19 cellular contexts compared by ENCODE assay signal in genomic region chr9:17795708-17796107, GRCh38.
A peak's percentile ranks its signal among the peaks of the same experiment; 100 is the strongest.
DNase-seq lines count a peak whose midpoint lies in the region; ATAC-seq and TF ChIP-seq lines count a peak whose summit lies in the region.
"Had no signal": no experiment of that assay in that cellular context is flagged by ENCODE, and none has a peak within 500 bp of the region (broad histone marks: within the 10 kb centered on the region; RNA-seq: fewer than 3 reads in every experiment).

No MANE protein-coding gene starts in this region.

- no peak overlapping the region for H2AFZ ChIP-seq in SK-N-SH (ENCODE audit: low read depth)
- H2AFZ ChIP-seq: GM23338 had no signal

- no peak overlapping the region for H3K4me3 ChIP-seq in astrocyte of the spinal cord (ENCODE audit: low read depth, low read length)
- H3K4me3 ChIP-seq in psoas muscle = no peak overlapping the region
- H3K4me3 ChIP-seq in SK-N-SH (ENCODE audit: low read depth in 2 of 2, low read length in 1 of 2) = no peak overlapping the region
- H3K4me3 ChIP-seq: GM23338, SJSA1 had no signal

- H3K9me3 ChIP-seq in psoas muscle (no peaks in the 10 kb centered on the region), SK-N-SH (no peaks in the 10 kb centered on the region)
- H3K9me3 ChIP-seq: BE2C, SJSA1 had no signal

- WGBS in psoas muscle, 3 donors = 69 to 76% (median 71%) methylated on average over 6 of the region's 6 CpGs
- 33% methylated on average over 6 of the region's 6 CpGs for WGBS in SK-N-SH (ENCODE audit: low lambda C conversion rate)

- no peak for ATAC-seq in psoas muscle
- no peak for ATAC-seq in GM18861 (IDR thresholded peaks at IDR 0.05; ENCODE audit: unreplicated experiment)
- ATAC-seq: GM23338 had no signal

- no peak for TF ChIP-seq EP300 in SK-N-SH (IDR thresholded peaks at IDR 0.05; ENCODE audit: borderline replicate concordance in 1 of 2, low read depth in 1 of 2, low read length in 1 of 2)

- CTCF ChIA-PET in SK-N-SH (lab: Yijun Ruan, JAX) = interaction anchor here (2.9 kb wide), 1 partner anchor 15 kb away, joined by 26 read pairs; no protein-coding TSS in a partner anchor

- TF ChIP-seq RAD21 in SK-N-SH (IDR thresholded peaks at IDR 0.05; ENCODE audit: low read length) = no peak

- POLR2A ChIA-PET in SK-N-SH (lab: Yijun Ruan, JAX) = no interaction called here

- H3K79me2 ChIP-seq in SK-N-SH (ENCODE audit: insufficient read depth) = no peaks in the 10 kb centered on the region

- no peaks in the 10 kb centered on the region for H3K36me3 ChIP-seq in psoas muscle (ENCODE audit: insufficient read depth in 1 of 2, low read depth in 1 of 2)
- H3K36me3 ChIP-seq in SK-N-SH (replicated peaks in 1 of 2; ENCODE audit: control insufficient read depth in 1 of 2, insufficient read depth in 2 of 2, low read length in 1 of 2) = no peaks in the 10 kb centered on the region
- H3K36me3 ChIP-seq: BE2C, SJSA1 had no signal

- H4K20me1 ChIP-seq in SK-N-SH (ENCODE audit: insufficient read depth) = no peaks in the 10 kb centered on the region

- H3F3A ChIP-seq in SK-N-SH (replicated peaks; ENCODE audit: insufficient read depth) = no peaks in the 10 kb centered on the region

- H3K27me3 ChIP-seq in psoas muscle (ENCODE audit: insufficient read depth in 3 of 3, low read length in 2 of 3) = no peaks in the 10 kb centered on the region
- peaks cover 9% of the 10 kb centered on the region; the same call in 1 of the 2 replicates for H3K27me3 ChIP-seq in SK-N-SH (ENCODE audit: insufficient read depth)
- H3K27me3 ChIP-seq: BE2C, SJSA1 had no signal

- H3K27ac ChIP-seq in psoas muscle (no peak overlapping the region), SK-N-SH (ENCODE audit: low read depth in 2 of 2, low read length in 1 of 2) (no peak overlapping the region)
- H3K27ac ChIP-seq: RWPE1, SJSA1 had no signal

- intact Hi-C loops in psoas muscle (cut with DNase I) = no loop called here

- no peak overlapping the region for H3K9ac ChIP-seq in SK-N-SH

- H3K4me2 ChIP-seq in SK-N-SH = no peak overlapping the region
- H3K4me2 ChIP-seq: GM23338 had no signal

- DNase-seq in H4 (ENCODE audit: low spot score) = peak; percentile 93
- peak; percentile 52 for DNase-seq in RPMI7951 (ENCODE audit: low read depth)
- peak; percentile 29 for DNase-seq in astrocyte of the spinal cord (ENCODE audit: low read depth, low spot score)
- DNase-seq in psoas muscle = peak; percentile 24 to 58
- no peak for DNase-seq in SK-N-SH
- DNase-seq in activated CD4-positive, alpha-beta T cell treated with anti-CD3 and anti-CD28 coated beads, Interleukin-2, amount 50 U/mL, for 48 hours = no peak
- DNase-seq: BE2C; CD4-positive, alpha-beta memory T cell; DMS79 treated with DMSO at 0.1 percent for 48 hours; GF-D8; KBM-7; NCI-H1105 treated with DMSO at 0.1 percent for 48 hours; NCI-H187 treated with DMSO at 0.1 percent for 48 hours; NCI-H446 treated with DMSO at 0.1 percent for 48 hours; NCI-H774 had no signal

- H3K4me1 ChIP-seq in psoas muscle = no peaks in the 10 kb centered on the region
- H3K4me1 ChIP-seq in SK-N-SH (ENCODE audit: control insufficient read depth in 1 of 2, insufficient read depth in 2 of 2, low read depth in 1 of 2, low read length in 1 of 2) = no peaks in the 10 kb centered on the region
- H3K4me1 ChIP-seq: BE2C, SJSA1 had no signal

- TF ChIP-seq CTCF in astrocyte of the spinal cord (IDR thresholded peaks at IDR 0.05; ENCODE audit: low read depth, low read length) (no peak), psoas muscle (IDR thresholded peaks at IDR 0.05) (no peak), SK-N-SH (IDR thresholded peaks at IDR 0.05) (no peak)

- in situ Hi-C loops in astrocyte of the spinal cord (cut with HindIII; ENCODE audit: low sequenced_read_pairs) = no loop called here

- H3K9me2 ChIP-seq in SK-N-SH = no peaks in the 10 kb centered on the region

TF ChIP-seq in SK-N-SH, 30 proteins besides CTCF, POLR2A, EP300 and RAD21:
- no peak for TF ChIP-seq GATA2 (CRISPR knock-in tag; IDR thresholded peaks at IDR 0.05)
- no peak for TF ChIP-seq EZH2phosphoT487 (IDR thresholded peaks at IDR 0.05; ENCODE audit: borderline replicate concordance, low read depth)
- TF ChIP-seq, protein P1, sequence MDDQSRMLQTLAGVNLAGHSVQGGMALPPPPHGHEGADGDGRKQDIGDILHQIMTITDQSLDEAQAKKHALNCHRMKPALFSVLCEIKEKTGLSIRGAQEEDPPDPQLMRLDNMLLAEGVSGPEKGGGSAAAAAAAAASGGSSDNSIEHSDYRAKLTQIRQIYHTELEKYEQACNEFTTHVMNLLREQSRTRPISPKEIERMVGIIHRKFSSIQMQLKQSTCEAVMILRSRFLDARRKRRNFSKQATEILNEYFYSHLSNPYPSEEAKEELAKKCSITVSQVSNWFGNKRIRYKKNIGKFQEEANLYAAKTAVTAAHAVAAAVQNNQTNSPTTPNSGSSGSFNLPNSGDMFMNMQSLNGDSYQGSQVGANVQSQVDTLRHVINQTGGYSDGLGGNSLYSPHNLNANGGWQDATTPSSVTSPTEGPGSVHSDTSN (IDR thresholded peaks at IDR 0.05) = no peak
- no peak for TF ChIP-seq USF1 (IDR thresholded peaks at IDR 0.05; ENCODE audit: borderline replicate concordance, low read depth)
TF ChIP-seq in SK-N-SH: peak in this region for 0.

Comparison
In these comparisons a context has a peak if more than half of its experiments do, and no peak if none do; other contexts are left out.
1. DNase-seq: peak in H4 (single experiment), RPMI7951 (single experiment), astrocyte of the spinal cord (single experiment) and psoas muscle (2 of 2); none in SK-N-SH (single experiment) and activated CD4-positive, alpha-beta T cell treated with anti-CD3 and anti-CD28 coated beads, Interleukin-2, amount 50 U/mL, for 48 hours (0 of 2).